Comparison of ENCODE assay signal across 11 cellular contexts in genomic region chr10:125037145-125037544, GRCh38.
DNase-seq lines count a peak whose midpoint lies in the region; ATAC-seq, FAIRE-seq and TF ChIP-seq lines count a peak whose summit lies in the region.
"Had no signal": no experiment of that assay in that cellular context is flagged by ENCODE, and none has a peak within 500 bp of the region (broad histone marks: within the 10 kb centered on the region; RNA-seq: fewer than 3 reads in every experiment).

No MANE protein-coding gene starts in this region.

- 17 to 27% methylated on average over 3 of the region's 3 CpGs for WGBS in body of pancreas, 2 donors

- intact Hi-C loops in natural killer cell (cut with micrococcal nuclease): no loop called here
- intact Hi-C loops in body of pancreas (cut with DNase I): no loop called here
- intact Hi-C loops in kidney (cut with DNase I): no loop called here

- ATAC-seq in natural killer cell (no peak), body of pancreas (peak; percentile 71), GM21447 (IDR thresholded peaks at IDR 0.05; ENCODE audit: unreplicated experiment) (no peak)
- ATAC-seq in natural killer cell treated with Interleukin-12 subunit alpha and Interleukin-12 subunit beta and Interleukin-15 and Interleukin-18, amount 100 ng/mL, for 72 hours: no peak
- ATAC-seq: activated CD4-positive, alpha-beta T cell treated with anti-CD3 and anti-CD28 coated beads for 36 hours; activated naive CD8-positive, alpha-beta T cell treated with anti-CD3 and anti-CD28 coated beads, Interleukin-2, amount 50 U/mL, for 24 hours; GM12878 had no signal

- no peak for FAIRE-seq in kidney (lab: Jason Lieb, UNC)
- FAIRE-seq: GM12878 had no signal

- no peaks in the 10 kb centered on the region for H3K27me3 ChIP-seq in body of pancreas

- H3K9me3 ChIP-seq in body of pancreas (no peaks in the 10 kb centered on the region), kidney (ENCODE audit: control insufficient read depth in 1 of 2, low read length in 2 of 2) (no peaks in the 10 kb centered on the region)

- H3K27me3 Mint-ChIP-seq in natural killer cell (ENCODE audit: low read depth in 2 of 2): no peaks in the 10 kb centered on the region
- no peaks in the 10 kb centered on the region for H3K27me3 Mint-ChIP-seq in natural killer cell treated with Interleukin-12 subunit alpha and Interleukin-12 subunit beta and Interleukin-15 and Interleukin-18, amount 100 ng/mL, for 72 hours
- H3K27me3 Mint-ChIP-seq: activated CD4-positive, alpha-beta T cell treated with anti-CD3 and anti-CD28 coated beads for 36 hours; activated naive CD8-positive, alpha-beta T cell treated with anti-CD3 and anti-CD28 coated beads, Interleukin-2, amount 50 U/mL, for 24 hours had no signal

- H3K27ac ChIP-seq in body of pancreas: peak overlapping the region; percentile 2 to 67 (median 58)
- no peak overlapping the region for H3K27ac ChIP-seq in kidney (ENCODE audit: low read depth in 2 of 2, low read length in 2 of 2)

- TF ChIP-seq POLR2A in body of pancreas (IDR thresholded peaks at IDR 0.05): no peak
- no peak for TF ChIP-seq POLR2A in erythroblast (IDR thresholded peaks at IDR 0.05; ENCODE audit: low read length)

- no peak overlapping the region for H3K9ac ChIP-seq in kidney (ENCODE audit: low read length in 2 of 2)

- H3K36me3 Mint-ChIP-seq in natural killer cell: no peaks in the 10 kb centered on the region
- H3K36me3 Mint-ChIP-seq in natural killer cell treated with Interleukin-12 subunit alpha and Interleukin-12 subunit beta and Interleukin-15 and Interleukin-18, amount 100 ng/mL, for 72 hours: no peaks in the 10 kb centered on the region

- H3K9me3 Mint-ChIP-seq in natural killer cell: no peaks in the 10 kb centered on the region
- no peaks in the 10 kb centered on the region for H3K9me3 Mint-ChIP-seq in natural killer cell treated with Interleukin-12 subunit alpha and Interleukin-12 subunit beta and Interleukin-15 and Interleukin-18, amount 100 ng/mL, for 72 hours
- H3K9me3 Mint-ChIP-seq: activated naive CD8-positive, alpha-beta T cell treated with anti-CD3 and anti-CD28 coated beads, Interleukin-2, amount 50 U/mL, for 24 hours had no signal

- peaks cover 87 to 92% of the 10 kb centered on the region in 2 donors for H3K4me1 Mint-ChIP-seq in natural killer cell
- H3K4me1 Mint-ChIP-seq in natural killer cell treated with Interleukin-12 subunit alpha and Interleukin-12 subunit beta and Interleukin-15 and Interleukin-18, amount 100 ng/mL, for 72 hours (ENCODE audit: low read depth in 2 of 2): peaks cover 31 to 71% of the 10 kb centered on the region in 2 donors
- H3K4me1 Mint-ChIP-seq: activated CD4-positive, alpha-beta T cell treated with anti-CD3 and anti-CD28 coated beads for 36 hours; activated naive CD8-positive, alpha-beta T cell treated with anti-CD3 and anti-CD28 coated beads, Interleukin-2, amount 50 U/mL, for 24 hours had no signal

- peak overlapping the region; percentile 78 to 82 for H3K27ac Mint-ChIP-seq in natural killer cell
- no peak overlapping the region for H3K27ac Mint-ChIP-seq in natural killer cell treated with Interleukin-12 subunit alpha and Interleukin-12 subunit beta and Interleukin-15 and Interleukin-18, amount 100 ng/mL, for 72 hours
- H3K27ac Mint-ChIP-seq: activated CD4-positive, alpha-beta T cell treated with anti-CD3 and anti-CD28 coated beads for 36 hours; activated naive CD8-positive, alpha-beta T cell treated with anti-CD3 and anti-CD28 coated beads, Interleukin-2, amount 50 U/mL, for 24 hours had no signal

- DNase-seq in natural killer cell (no peak), body of pancreas (peak; percentile 66 to 80 (median 78)), kidney (peak; percentile 64), erythroblast (lab: John Stamatoyannopoulos, UW) (no peak), DMS79 (lab: John Stamatoyannopoulos, UW) (no peak)
- DNase-seq in natural killer cell treated with Interleukin-12 subunit alpha and Interleukin-12 subunit beta and Interleukin-15 and Interleukin-18, amount 100 ng/mL, for 72 hours (ENCODE audit: low spot score): no peak
- DNase-seq in stimulated activated naive CD4-positive, alpha-beta T cell (lab: John Stamatoyannopoulos, UW): no peak
- DNase-seq: activated CD4-positive, alpha-beta T cell treated with anti-CD3 and anti-CD28 coated beads for 36 hours; activated naive CD8-positive, alpha-beta T cell treated with anti-CD3 and anti-CD28 coated beads, Interleukin-2, amount 50 U/mL, for 24 hours had no signal

- H3K4me3 ChIP-seq in body of pancreas (no peak overlapping the region), kidney (ENCODE audit: low read length in 2 of 2) (no peak overlapping the region)
- H3K4me3 ChIP-seq: GM12878 had no signal

- H3K4me1 ChIP-seq in body of pancreas (peaks cover 58% of the 10 kb centered on the region), kidney (ENCODE audit: control insufficient read depth in 1 of 2, insufficient read depth in 1 of 2, low read depth in 1 of 2, low read length in 2 of 2) (peaks cover 0 to 20% of the 10 kb centered on the region in 2 donors)

- H3K36me3 ChIP-seq in body of pancreas (replicated peaks in 1 of 2; ENCODE audit: insufficient read depth in 1 of 2, low read depth in 2 of 2) (no peaks in the 10 kb centered on the region), kidney (ENCODE audit: control insufficient read depth in 1 of 2, insufficient read depth in 2 of 2, low read length in 2 of 2) (peaks cover 10 to 24% of the 10 kb centered on the region in 2 donors)

- H3K4me3 Mint-ChIP-seq in natural killer cell: no peak overlapping the region
- no peak overlapping the region for H3K4me3 Mint-ChIP-seq in natural killer cell treated with Interleukin-12 subunit alpha and Interleukin-12 subunit beta and Interleukin-15 and Interleukin-18, amount 100 ng/mL, for 72 hours
- H3K4me3 Mint-ChIP-seq: activated CD4-positive, alpha-beta T cell treated with anti-CD3 and anti-CD28 coated beads for 36 hours; activated naive CD8-positive, alpha-beta T cell treated with anti-CD3 and anti-CD28 coated beads, Interleukin-2, amount 50 U/mL, for 24 hours had no signal

- TF ChIP-seq CTCF in natural killer cell (IDR thresholded peaks at IDR 0.05) (no peak), body of pancreas (IDR thresholded peaks at IDR 0.05) (no peak), kidney (IDR thresholded peaks at IDR 0.05; ENCODE audit: borderline replicate concordance, extremely low read depth, insufficient read depth) (no peak)

Comparison
In these comparisons a context has a peak if more than half of its experiments do, and no peak if none do; other contexts are left out.
1. H3K27ac Mint-ChIP-seq: peak in natural killer cell (2 of 2); none in natural killer cell treated with Interleukin-12 subunit alpha and Interleukin-12 subunit beta and Interleukin-15 and Interleukin-18, amount 100 ng/mL, for 72 hours (0 of 2).
2. DNase-seq: peak in body of pancreas (4 of 4) and kidney (single experiment); none in natural killer cell (single experiment), natural killer cell treated with Interleukin-12 subunit alpha and Interleukin-12 subunit beta and Interleukin-15 and Interleukin-18, amount 100 ng/mL, for 72 hours (single experiment), erythroblast (0 of 2), DMS79 (single experiment) and stimulated activated naive CD4-positive, alpha-beta T cell (0 of 6).
3. H3K27ac ChIP-seq: peak in body of pancreas (4 of 4); none in kidney (0 of 2).